In the genomic region with DNA sequence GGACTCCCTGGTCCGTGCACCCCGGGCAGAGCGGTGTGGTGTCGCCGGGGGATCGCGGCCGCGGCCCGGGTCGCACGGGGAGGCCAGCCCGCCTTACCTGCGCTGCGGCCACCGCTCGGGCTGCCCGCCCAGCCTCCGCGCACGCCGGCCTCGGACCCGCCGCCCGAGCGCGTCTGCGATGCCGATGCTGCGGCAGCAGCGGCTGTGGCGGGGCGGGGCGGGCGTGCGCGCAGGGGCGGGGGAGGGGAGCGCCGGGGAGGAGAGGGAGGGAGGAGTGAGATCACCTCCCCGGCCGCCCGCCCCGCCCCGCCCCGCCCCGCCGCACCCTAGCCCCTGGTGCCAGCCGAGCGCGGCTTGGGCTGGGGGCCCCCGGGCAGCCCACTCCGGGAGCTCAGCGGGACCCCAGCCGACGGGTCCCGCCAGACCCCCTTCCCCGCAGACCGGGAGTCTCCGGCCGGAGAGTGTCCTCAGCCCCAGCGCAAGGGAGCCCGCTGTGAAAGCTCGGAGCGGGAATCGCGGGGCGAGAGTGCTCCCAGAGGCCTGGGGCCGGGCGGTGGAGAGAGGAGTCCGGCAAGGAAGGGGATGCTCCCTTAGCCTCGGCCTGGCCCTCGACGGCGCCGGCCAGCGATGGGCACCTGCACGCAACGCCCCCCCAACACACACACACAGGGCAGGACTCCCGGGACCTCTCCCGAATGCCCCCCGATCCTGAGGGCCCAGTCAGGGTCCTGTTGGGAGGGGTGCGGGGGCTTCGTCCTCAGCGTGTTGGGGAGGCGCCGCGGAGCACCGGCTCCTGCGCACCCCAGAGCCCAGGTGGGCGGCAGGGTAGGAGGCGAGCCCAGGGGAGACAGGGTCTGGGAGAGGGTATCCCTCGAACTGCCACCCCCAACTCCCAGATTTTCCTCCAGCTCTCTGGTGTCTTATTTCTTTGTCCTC, we compare ENCODE assay signal across 9 cellular contexts. TPM values are rescaled to one million over a fixed set of nuclear protein-coding genes. Genes with fewer than 3 reads are reported as not detected.
DNase-seq lines count a peak whose midpoint lies in the region; ATAC-seq and TF ChIP-seq lines count a peak whose summit lies in the region.
"Had no signal": no experiment of that assay in that cellular context is flagged by ENCODE, and none has a peak within 500 bp of the region (broad histone marks: within the 10 kb centered on the region; RNA-seq: fewer than 3 reads in every experiment).

A gene with protein sequence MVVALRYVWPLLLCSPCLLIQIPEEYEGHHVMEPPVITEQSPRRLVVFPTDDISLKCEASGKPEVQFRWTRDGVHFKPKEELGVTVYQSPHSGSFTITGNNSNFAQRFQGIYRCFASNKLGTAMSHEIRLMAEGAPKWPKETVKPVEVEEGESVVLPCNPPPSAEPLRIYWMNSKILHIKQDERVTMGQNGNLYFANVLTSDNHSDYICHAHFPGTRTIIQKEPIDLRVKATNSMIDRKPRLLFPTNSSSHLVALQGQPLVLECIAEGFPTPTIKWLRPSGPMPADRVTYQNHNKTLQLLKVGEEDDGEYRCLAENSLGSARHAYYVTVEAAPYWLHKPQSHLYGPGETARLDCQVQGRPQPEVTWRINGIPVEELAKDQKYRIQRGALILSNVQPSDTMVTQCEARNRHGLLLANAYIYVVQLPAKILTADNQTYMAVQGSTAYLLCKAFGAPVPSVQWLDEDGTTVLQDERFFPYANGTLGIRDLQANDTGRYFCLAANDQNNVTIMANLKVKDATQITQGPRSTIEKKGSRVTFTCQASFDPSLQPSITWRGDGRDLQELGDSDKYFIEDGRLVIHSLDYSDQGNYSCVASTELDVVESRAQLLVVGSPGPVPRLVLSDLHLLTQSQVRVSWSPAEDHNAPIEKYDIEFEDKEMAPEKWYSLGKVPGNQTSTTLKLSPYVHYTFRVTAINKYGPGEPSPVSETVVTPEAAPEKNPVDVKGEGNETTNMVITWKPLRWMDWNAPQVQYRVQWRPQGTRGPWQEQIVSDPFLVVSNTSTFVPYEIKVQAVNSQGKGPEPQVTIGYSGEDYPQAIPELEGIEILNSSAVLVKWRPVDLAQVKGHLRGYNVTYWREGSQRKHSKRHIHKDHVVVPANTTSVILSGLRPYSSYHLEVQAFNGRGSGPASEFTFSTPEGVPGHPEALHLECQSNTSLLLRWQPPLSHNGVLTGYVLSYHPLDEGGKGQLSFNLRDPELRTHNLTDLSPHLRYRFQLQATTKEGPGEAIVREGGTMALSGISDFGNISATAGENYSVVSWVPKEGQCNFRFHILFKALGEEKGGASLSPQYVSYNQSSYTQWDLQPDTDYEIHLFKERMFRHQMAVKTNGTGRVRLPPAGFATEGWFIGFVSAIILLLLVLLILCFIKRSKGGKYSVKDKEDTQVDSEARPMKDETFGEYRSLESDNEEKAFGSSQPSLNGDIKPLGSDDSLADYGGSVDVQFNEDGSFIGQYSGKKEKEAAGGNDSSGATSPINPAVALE (minus strand): TSS at position 206 of the 936 bp plus-strand sequence. CDS start 10,337 bp downstream, outside the sequence.

- ATAC-seq in GM19397 (IDR thresholded peaks at IDR 0.05; ENCODE audit: unreplicated experiment) = no peak
- no peak for ATAC-seq in HG02884 (IDR thresholded peaks at IDR 0.05; ENCODE audit: unreplicated experiment)

- H3K27me3 ChIP-seq in esophagus muscularis mucosa = peaks cover 0 to 59% (median 25%) of the 10 kb centered on the region in 4 donors

- intact Hi-C loops in esophagus muscularis mucosa (cut with DNase I) = no loop called here

- H3K36me3 ChIP-seq in esophagus muscularis mucosa = no peaks in the 10 kb centered on the region

- in situ Hi-C loops in SK-MEL-5 (cut with HindIII; ENCODE audit: low pct_unique_long_range_greater_than_20kb, low sequenced_read_pairs) = no loop called here

- no peaks in the 10 kb centered on the region for H3K9me3 ChIP-seq in esophagus muscularis mucosa

- DNase-seq in NCI-H146 (lab: John Stamatoyannopoulos, UW) = peak; percentile 35
- DNase-seq in NCI-H146 treated with DMSO at 0.1 percent for 48 hours (lab: John Stamatoyannopoulos, UW; ENCODE audit: unreplicated experiment) = no peak
- peak; percentile 22 for DNase-seq in SK-MEL-5 (ENCODE audit: low read depth, low spot score)
- DNase-seq in esophagus muscularis mucosa (ENCODE audit: extremely low spot score) = no peak
- no peak for DNase-seq in skeletal muscle cell (ENCODE audit: low read depth)
- no peak for DNase-seq in NCI-H1092 (lab: John Stamatoyannopoulos, UW)

- TF ChIP-seq EP300 in esophagus muscularis mucosa (IDR thresholded peaks at IDR 0.05) = no peak

- H3K4me1 ChIP-seq in esophagus muscularis mucosa = peaks cover 5 to 21% (median 14%) of the 10 kb centered on the region in 4 donors

- peak within 1 kb of the TSS in 3 of 4 donors; percentile 28 to 62 (median 41) for H3K27ac ChIP-seq in esophagus muscularis mucosa (replicated peaks in 1 of 4)
- H3K27ac ChIP-seq: skin epidermis had no signal

- WGBS in esophagus muscularis mucosa = 25% methylated on average over 15 of the region's 94 CpGs

- no peak for TF ChIP-seq POLR2A in esophagus muscularis mucosa (IDR thresholded peaks at IDR 0.05; ENCODE audit: low read depth)

- peak within 1 kb of the TSS; percentile 39 to 51 (median 40) for H3K4me3 ChIP-seq in esophagus muscularis mucosa
- peak within 1 kb of the TSS; percentile 22 for H3K4me3 ChIP-seq in skeletal muscle cell (ENCODE audit: low read depth, low read length)

- no peak for TF ChIP-seq CTCF in esophagus muscularis mucosa (IDR thresholded peaks at IDR 0.05)

RNA-seq across cellular contexts. Expression of the gene that starts here (rescaled TPM):
- total RNA-seq in SK-MEL-5 (2014; rRNA removed; shearing (Covaris generic)) = 58.4 and 78.9 TPM in 2 replicates
- polyA plus RNA-seq in SK-MEL-5 (2015; cell fraction: cytosol; rRNA removed) = 191 and 257 TPM in 2 replicates
- polyA plus RNA-seq in SK-MEL-5 (2015; cell fraction: nucleus; rRNA removed) = 138 and 147 TPM in 2 replicates
- 10 to 100 TPM; 22.4 to 47.9 (median 30.0) TPM for total RNA-seq in esophagus muscularis mucosa

Comparison
In these comparisons a context has a peak if more than half of its experiments do, and no peak if none do; other contexts are left out.
1. DNase-seq: peak in NCI-H146 (single experiment) and SK-MEL-5 (single experiment); none in NCI-H146 treated with DMSO at 0.1 percent for 48 hours (single experiment), esophagus muscularis mucosa (single experiment), skeletal muscle cell (single experiment) and NCI-H1092 (single experiment).